ENCODE assay signal across 1 cellular context in genomic region chr7:91835191-91836064, GRCh38.
TF ChIP-seq lines count a peak whose summit lies in the region.

No MANE protein-coding gene starts in this region.

TF ChIP-seq in HCT116, 20 proteins besides CTCF, POLR2A, EP300 and RAD21 (continued from another document):
- TF ChIP-seq REST (IDR thresholded peaks at IDR 0.05; ENCODE audit: low read depth), result no peak
- TF ChIP-seq SP1 (IDR thresholded peaks at IDR 0.05; ENCODE audit: low read depth), result no peak
- no peak for TF ChIP-seq EZH2 (IDR thresholded peaks at IDR 0.05)
- TF ChIP-seq ZBTB33 (IDR thresholded peaks at IDR 0.05; ENCODE audit: extremely low read depth, insufficient replicate concordance, low read length), result no peak
- no peak for TF ChIP-seq TCF7L2 (IDR thresholded peaks at IDR 0.05; ENCODE audit: borderline replicate concordance, extremely low read depth, insufficient read depth, insufficient read length)
- no peak for TF ChIP-seq CEBPB (IDR thresholded peaks at IDR 0.05; ENCODE audit: low read depth)
- TF ChIP-seq SRF (IDR thresholded peaks at IDR 0.05; ENCODE audit: low read depth), result no peak
- no peak for TF ChIP-seq ATF3 (IDR thresholded peaks at IDR 0.05)
- TF ChIP-seq FOSL1 (IDR thresholded peaks at IDR 0.05; ENCODE audit: low read depth), result no peak
